7 cellular contexts compared by ENCODE assay signal in genomic region chr18:63890950-63891304, GRCh38. TPM values are rescaled to one million over a fixed set of nuclear protein-coding genes. Genes with fewer than 3 reads are reported as not detected.
DNase-seq lines count a peak whose midpoint lies in the region; ATAC-seq and TF ChIP-seq lines count a peak whose summit lies in the region.

No MANE protein-coding gene starts in this region.

- H3K9me3 Mint-ChIP-seq in activated CD8-positive, alpha-beta T cell treated with anti-CD3 and anti-CD28 coated beads for 36 hours: no peaks in the 10 kb centered on the region

- H3K36me3 ChIP-seq in OCI-LY1 (ENCODE audit: insufficient read depth, low read length) (no peaks in the 10 kb centered on the region), neutrophil (no peaks in the 10 kb centered on the region)

- TF ChIP-seq CTCF in OCI-LY1 (IDR thresholded peaks at IDR 0.05; ENCODE audit: low read length): peak; percentile 41
- no peak for TF ChIP-seq CTCF in neutrophil (IDR thresholded peaks at IDR 0.05)
- TF ChIP-seq CTCF in activated CD8-positive, alpha-beta T cell treated with anti-CD3 and anti-CD28 coated beads for 36 hours (IDR thresholded peaks at IDR 0.05): no peak

- H3K9me3 ChIP-seq in OCI-LY1 (ENCODE audit: low read length) (no peaks in the 10 kb centered on the region), neutrophil (no peaks in the 10 kb centered on the region), right cardiac atrium (ENCODE audit: control insufficient read depth, low read length) (no peaks in the 10 kb centered on the region)

- TF ChIP-seq POLR2A in GM18505 (IDR thresholded peaks at IDR 0.05; ENCODE audit: borderline replicate concordance, extremely low read depth, insufficient read depth, insufficient read length): no peak

- H3K4me3 Mint-ChIP-seq in activated CD8-positive, alpha-beta T cell treated with anti-CD3 and anti-CD28 coated beads for 36 hours: no peak overlapping the region

- CTCF ChIA-PET in activated CD8-positive, alpha-beta T cell treated with anti-CD3 and anti-CD28 coated beads for 36 hours (lab: Charles Lee): interaction anchor here (1.1 kb wide), 1 partner anchor 45 kb away, joined by 3 read pairs; no protein-coding TSS in a partner anchor

- no peak overlapping the region for H3K27ac ChIP-seq in OCI-LY1 (ENCODE audit: low read depth, low read length, poor library complexity, severe bottlenecking)
- H3K27ac ChIP-seq in neutrophil: peak overlapping the region; percentile 79
- H3K27ac ChIP-seq in right cardiac atrium (ENCODE audit: low read length): no peak overlapping the region

- peaks cover 9% of the 10 kb centered on the region for H3K27me3 Mint-ChIP-seq in activated CD8-positive, alpha-beta T cell treated with anti-CD3 and anti-CD28 coated beads for 36 hours

- no peaks in the 10 kb centered on the region for H4K20me1 ChIP-seq in OCI-LY1 (ENCODE audit: insufficient read depth, low read length)

- peaks cover 2% of the 10 kb centered on the region for H3K4me1 Mint-ChIP-seq in activated CD8-positive, alpha-beta T cell treated with anti-CD3 and anti-CD28 coated beads for 36 hours (ENCODE audit: low read depth)

- no peaks in the 10 kb centered on the region for H3K9me2 ChIP-seq in OCI-LY1 (ENCODE audit: low read depth, low read length)

- H3F3A ChIP-seq in OCI-LY1 (ENCODE audit: insufficient read depth, low read length): no peaks in the 10 kb centered on the region

- POLR2A ChIA-PET in activated CD8-positive, alpha-beta T cell treated with anti-CD3 and anti-CD28 coated beads for 36 hours (lab: Charles Lee): no interaction called here

- H3K27me3 ChIP-seq in OCI-LY1 (ENCODE audit: insufficient read depth, low read length) (no peaks in the 10 kb centered on the region), neutrophil (no peaks in the 10 kb centered on the region), right cardiac atrium (ENCODE audit: control insufficient read depth, insufficient read depth) (no peaks in the 10 kb centered on the region)

- H3K4me3 ChIP-seq in OCI-LY1 (ENCODE audit: low read depth, low read length, poor library complexity, severe bottlenecking) (no peak overlapping the region), neutrophil (ENCODE audit: low read depth in 1 of 2, low read length in 1 of 2) (peak overlapping the region in 1 of 2 experiments; percentile 5), right cardiac atrium (ENCODE audit: low read length) (no peak overlapping the region)

- intact Hi-C loops in right cardiac atrium (cut with DNase I): no loop called here
- intact Hi-C loops in activated CD8-positive, alpha-beta T cell treated with anti-CD3 and anti-CD28 coated beads for 36 hours (cut with micrococcal nuclease): no loop called here

- ATAC-seq in GM18520 (IDR thresholded peaks at IDR 0.05; ENCODE audit: unreplicated experiment): peak; percentile 56
- peak; percentile 90 for ATAC-seq in HG03280 (IDR thresholded peaks at IDR 0.05; ENCODE audit: unreplicated experiment)
- ATAC-seq in right cardiac atrium: no peak
- no peak for ATAC-seq in activated CD8-positive, alpha-beta T cell treated with anti-CD3 and anti-CD28 coated beads for 36 hours
- ATAC-seq in GM18505 (IDR thresholded peaks at IDR 0.05; ENCODE audit: unreplicated experiment): no peak

- no peaks in the 10 kb centered on the region for H3K4me1 ChIP-seq in OCI-LY1 (ENCODE audit: insufficient read depth, low read length, severe bottlenecking)
- peaks cover 84 to 88% of the 10 kb centered on the region in 2 experiments for H3K4me1 ChIP-seq in neutrophil (ENCODE audit: control insufficient read depth in 1 of 2, insufficient read depth in 1 of 2, low read depth in 1 of 2, low read length in 1 of 2)
- H3K4me1 ChIP-seq in right cardiac atrium (ENCODE audit: control insufficient read depth, insufficient read depth, low read length): no peaks in the 10 kb centered on the region

- 60% methylated on average over 5 of the region's 5 CpGs for WGBS in right cardiac atrium

- DNase-seq in right cardiac atrium: no peak
- no peak for DNase-seq in activated CD8-positive, alpha-beta T cell treated with anti-CD3 and anti-CD28 coated beads for 36 hours

- H3K36me3 Mint-ChIP-seq in activated CD8-positive, alpha-beta T cell treated with anti-CD3 and anti-CD28 coated beads for 36 hours (ENCODE audit: low read depth): no peaks in the 10 kb centered on the region

- no peak overlapping the region for H3K27ac Mint-ChIP-seq in activated CD8-positive, alpha-beta T cell treated with anti-CD3 and anti-CD28 coated beads for 36 hours

- H2AFZ ChIP-seq in OCI-LY1 (ENCODE audit: low read length): no peak overlapping the region

- no peak overlapping the region for H3K9ac ChIP-seq in OCI-LY1 (ENCODE audit: low read length)

- no peaks in the 10 kb centered on the region for H3K79me2 ChIP-seq in OCI-LY1 (ENCODE audit: insufficient read depth, low read length)

- no peak overlapping the region for H3K4me2 ChIP-seq in OCI-LY1 (ENCODE audit: low read length)

RNA-seq across cellular contexts. Expression of gene SERPINB2, which starts 3.4 kb away (rescaled TPM):
- not detected for total RNA-seq in right cardiac atrium
- polyA plus RNA-seq in right cardiac atrium: not detected
- not detected for total RNA-seq in activated CD8-positive, alpha-beta T cell treated with anti-CD3 and anti-CD28 coated beads for 36 hours

RNA-seq across cellular contexts. Expression of gene SERPINB10, which starts 16.8 kb away (rescaled TPM):
- total RNA-seq in right cardiac atrium: not detected
- not detected for polyA plus RNA-seq in right cardiac atrium
- not detected for total RNA-seq in activated CD8-positive, alpha-beta T cell treated with anti-CD3 and anti-CD28 coated beads for 36 hours

RNA-seq across cellular contexts. Expression of gene HMSD, which starts 58.2 kb away (rescaled TPM):
- total RNA-seq in right cardiac atrium: 1 to 10 TPM in 2 of 4 donors, not detected in 2; 1.1 TPM
- polyA plus RNA-seq in right cardiac atrium: 0.20 TPM
- 1 to 10 TPM; 1.4 to 1.6 TPM for total RNA-seq in activated CD8-positive, alpha-beta T cell treated with anti-CD3 and anti-CD28 coated beads for 36 hours

Comparison
In these comparisons a context has a peak if more than half of its experiments do, and no peak if none do; other contexts are left out.
1. ATAC-seq: peak in GM18520 (single experiment) and HG03280 (single experiment); none in right cardiac atrium (0 of 2), activated CD8-positive, alpha-beta T cell treated with anti-CD3 and anti-CD28 coated beads for 36 hours (single experiment) and GM18505 (single experiment).